ENCODE assay signal across 36 cellular contexts in the genomic region with DNA sequence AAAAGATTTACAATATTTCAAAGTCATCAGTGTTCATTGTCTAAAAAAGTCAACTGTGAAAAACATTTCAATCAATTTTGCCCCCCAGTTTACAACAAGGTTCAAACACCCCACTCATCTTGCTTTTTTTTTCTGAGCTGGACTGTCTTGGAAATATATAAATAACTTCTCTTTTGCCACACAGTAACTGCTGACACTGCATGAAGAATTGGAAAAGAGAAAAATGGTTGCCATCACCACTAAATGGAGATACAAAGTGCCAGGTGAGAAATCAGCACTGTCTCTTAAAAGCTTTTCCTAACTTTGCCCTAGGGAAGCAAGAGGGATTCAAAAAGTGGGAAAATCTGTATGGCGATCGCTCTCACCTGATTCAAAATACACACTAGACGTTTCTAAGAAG.
"Had no signal": no experiment of that assay in that cellular context is flagged by ENCODE, and none has a peak within 500 bp of the region (broad histone marks: within the 10 kb centered on the region; RNA-seq: fewer than 3 reads in every experiment).

No MANE protein-coding gene starts in this region.

- H3K36me3 Mint-ChIP-seq: activated naive CD4-positive, alpha-beta T cell treated with anti-CD3 and anti-CD28 coated beads, Interleukin-2, amount 50 U/mL, for 72 hours; activated naive CD8-positive, alpha-beta T cell treated with anti-CD3 and anti-CD28 coated beads for 36 hours had no signal

- H3K4me1 ChIP-seq: adrenal gland, body of pancreas, breast epithelium had no signal

- ATAC-seq: activated CD8-positive, alpha-beta T cell treated with anti-CD3 and anti-CD28 coated beads for 36 hours; activated naive CD4-positive, alpha-beta T cell treated with anti-CD3 and anti-CD28 coated beads, Interleukin-2, amount 50 U/mL, for 72 hours; activated T-cell treated with anti-CD3 and anti-CD28 coated beads, Interleukin-2, amount 50 U/mL, for 4 hours; activated T-cell treated with anti-CD3 and anti-CD28 coated beads, Interleukin-2, amount 50 U/mL, for 72 hours; activated T-helper 17 cell treated with anti-CD3 and anti-CD28 coated beads, Interleukin-2, amount 50 U/mL, for 72 hours; body of pancreas had no signal

- H3K27me3 Mint-ChIP-seq: activated B cell treated with CpG ODN at 0.5 μM for 24 hours; activated CD4-positive, alpha-beta memory T cell treated with anti-CD3 and anti-CD28 coated beads for 36 hours; activated CD4-positive, alpha-beta T cell treated with anti-CD3 and anti-CD28 coated beads, Interleukin-2, amount 10 ng/mL, durations not matched to agents 24 days and 14 days; activated CD8-positive, alpha-beta T cell treated with anti-CD3 and anti-CD28 coated beads for 36 hours; activated naive CD8-positive, alpha-beta T cell treated with anti-CD3 and anti-CD28 coated beads for 36 hours; activated T-helper 17 cell treated with anti-CD3 and anti-CD28 coated beads, Interleukin-2, amount 50 U/mL, for 72 hours had no signal

- H3K4me3 Mint-ChIP-seq: activated B cell treated with CpG ODN at 0.5 μM for 24 hours; activated CD4-positive, alpha-beta memory T cell treated with anti-CD3 and anti-CD28 coated beads for 36 hours; activated CD4-positive, alpha-beta T cell treated with anti-CD3 and anti-CD28 coated beads, Interleukin-2, amount 10 ng/mL, durations not matched to agents 24 days and 14 days; activated CD8-positive, alpha-beta T cell treated with anti-CD3 and anti-CD28 coated beads for 36 hours; activated naive CD4-positive, alpha-beta T cell treated with anti-CD3 and anti-CD28 coated beads for 36 hours; activated naive CD8-positive, alpha-beta T cell treated with anti-CD3 and anti-CD28 coated beads for 36 hours; activated T-cell treated with anti-CD3 and anti-CD28 coated beads, Interleukin-2, amount 50 U/mL, for 4 hours; activated T-cell treated with anti-CD3 and anti-CD28 coated beads, Interleukin-2, amount 50 U/mL, for 72 hours; activated T-helper 1 cell treated with anti-CD3 and anti-CD28 coated beads, Interleukin-12 subunit alpha, Interleukin-12 subunit beta, Interleukin-2, Interleukin-4 antibody, amounts not matched to agents 30 ng/mL and 10 ng/mL and 1 ng/mL, durations not matched to agents 14 hours and 24 hours and 36 hours; activated T-helper 17 cell treated with anti-CD3 and anti-CD28 coated beads, Interleukin-2, amount 50 U/mL, for 72 hours; T-helper 1 cell treated with Interleukin-12 subunit alpha and Interleukin-12 subunit beta and Interleukin-4 antibody, amounts not matched to agents 30 μg/mL and 1 μg/mL, for 36 hours; T-helper 2 cell treated with Interferon-gamma antibody and Interleukin-4, amounts not matched to agents 5 μg/mL and 100 μg/mL, for 36 hours had no signal

- H3K27ac ChIP-seq: adrenal gland, body of pancreas, brain microvascular endothelial cell, breast epithelium, VCaP had no signal

- DNase-seq: activated B cell treated with CpG ODN at 0.5 μM for 24 hours; activated CD4-positive, alpha-beta memory T cell treated with anti-CD3 and anti-CD28 coated beads for 36 hours; activated CD4-positive, alpha-beta T cell treated with anti-CD3 and anti-CD28 coated beads for 4 hours; activated CD4-positive, alpha-beta T cell treated with anti-CD3 and anti-CD28 coated beads, Interleukin-2, amount 10 ng/mL, durations not matched to agents 24 days and 14 days; activated CD4-positive, alpha-beta T cell treated with anti-CD3 and anti-CD28 coated beads, Interleukin-2, amount 50 U/mL, for 1 hour; activated CD4-positive, alpha-beta T cell treated with anti-CD3 and anti-CD28 coated beads, Interleukin-2, amount 50 U/mL, for 4 hours; activated CD4-positive, CD25-positive, alpha-beta regulatory T cell treated with anti-CD3 and anti-CD28 coated beads, Interleukin-2, amount 50 U/mL, for 72 hours; activated CD8-positive, alpha-beta T cell treated with anti-CD3 and anti-CD28 coated beads for 36 hours; activated effector memory CD4-positive, alpha-beta T cell treated with anti-CD3 and anti-CD28 coated beads, Interleukin-2, amount 50 U/mL, for 16 hours; activated gamma-delta T cell treated with Interleukin-2 at 50 U/mL for 16 hours; activated naive CD4-positive, alpha-beta T cell; activated naive CD4-positive, alpha-beta T cell treated with anti-CD3 and anti-CD28 coated beads for 36 hours; activated naive CD4-positive, alpha-beta T cell treated with anti-CD3 and anti-CD28 coated beads, Interleukin-2, amount 50 U/mL, for 16 hours; activated naive CD8-positive, alpha-beta T cell treated with anti-CD3 and anti-CD28 coated beads for 36 hours; activated T-cell treated with anti-CD3 and anti-CD28 coated beads for 4 hours; activated T-cell treated with anti-CD3 and anti-CD28 coated beads, Interleukin-2, amount 50 U/mL, for 1 hour; activated T-cell treated with anti-CD3 and anti-CD28 coated beads, Interleukin-2, amount 50 U/mL, for 4 hours; activated T-cell treated with anti-CD3 and anti-CD28 coated beads, Interleukin-2, amount 50 U/mL, for 72 hours; adrenal gland; amniotic stem cell; aorta; body of pancreas; brain microvascular endothelial cell; central memory CD4-positive, alpha-beta T cell; T-helper 2 cell; T-helper 9 cell had no signal

- H3K27ac Mint-ChIP-seq: activated B cell treated with CpG ODN at 0.5 μM for 24 hours; activated CD4-positive, alpha-beta memory T cell treated with anti-CD3 and anti-CD28 coated beads for 36 hours; activated CD4-positive, alpha-beta T cell treated with anti-CD3 and anti-CD28 coated beads, Interleukin-2, amount 10 ng/mL, durations not matched to agents 24 days and 14 days; activated CD8-positive, alpha-beta T cell treated with anti-CD3 and anti-CD28 coated beads for 36 hours; activated naive CD4-positive, alpha-beta T cell treated with anti-CD3 and anti-CD28 coated beads for 36 hours; activated naive CD4-positive, alpha-beta T cell treated with anti-CD3 and anti-CD28 coated beads, Interleukin-2, amount 50 U/mL, for 72 hours; activated naive CD8-positive, alpha-beta T cell treated with anti-CD3 and anti-CD28 coated beads for 36 hours; activated T-cell treated with anti-CD3 and anti-CD28 coated beads, Interleukin-2, amount 50 U/mL, for 72 hours; activated T-helper 1 cell treated with anti-CD3 and anti-CD28 coated beads, Interleukin-12 subunit alpha, Interleukin-12 subunit beta, Interleukin-2, Interleukin-4 antibody, amounts not matched to agents 30 ng/mL and 10 ng/mL and 1 ng/mL, durations not matched to agents 14 hours and 24 hours and 36 hours; activated T-helper 17 cell treated with anti-CD3 and anti-CD28 coated beads, Interleukin-2, amount 50 U/mL, for 72 hours; T-helper 1 cell treated with Interleukin-12 subunit alpha and Interleukin-12 subunit beta and Interleukin-4 antibody, amounts not matched to agents 30 μg/mL and 1 μg/mL, for 36 hours; T-helper 2 cell treated with Interferon-gamma antibody and Interleukin-4, amounts not matched to agents 5 μg/mL and 100 μg/mL, for 36 hours had no signal

- FAIRE-seq: astrocyte, colon, TTC549 had no signal

- H3K27me3 ChIP-seq: adrenal gland, body of pancreas, brain microvascular endothelial cell, breast epithelium had no signal

- H3K9me3 Mint-ChIP-seq: activated B cell treated with CpG ODN at 0.5 μM for 24 hours; activated CD4-positive, alpha-beta memory T cell treated with anti-CD3 and anti-CD28 coated beads for 36 hours; activated CD4-positive, alpha-beta T cell treated with anti-CD3 and anti-CD28 coated beads, Interleukin-2, amount 10 ng/mL, durations not matched to agents 24 days and 14 days; activated CD8-positive, alpha-beta T cell treated with anti-CD3 and anti-CD28 coated beads for 36 hours; activated naive CD4-positive, alpha-beta T cell treated with anti-CD3 and anti-CD28 coated beads for 36 hours; activated naive CD4-positive, alpha-beta T cell treated with anti-CD3 and anti-CD28 coated beads, Interleukin-2, amount 50 U/mL, for 72 hours; activated naive CD8-positive, alpha-beta T cell treated with anti-CD3 and anti-CD28 coated beads for 36 hours; activated T-cell treated with anti-CD3 and anti-CD28 coated beads, Interleukin-2, amount 50 U/mL, for 4 hours; activated T-cell treated with anti-CD3 and anti-CD28 coated beads, Interleukin-2, amount 50 U/mL, for 72 hours; activated T-helper 1 cell treated with anti-CD3 and anti-CD28 coated beads, Interleukin-12 subunit alpha, Interleukin-12 subunit beta, Interleukin-2, Interleukin-4 antibody, amounts not matched to agents 30 ng/mL and 10 ng/mL and 1 ng/mL, durations not matched to agents 14 hours and 24 hours and 36 hours; activated T-helper 17 cell treated with anti-CD3 and anti-CD28 coated beads, Interleukin-2, amount 50 U/mL, for 72 hours; T-helper 1 cell treated with Interleukin-12 subunit alpha and Interleukin-12 subunit beta and Interleukin-4 antibody, amounts not matched to agents 30 μg/mL and 1 μg/mL, for 36 hours; T-helper 2 cell treated with Interferon-gamma antibody and Interleukin-4, amounts not matched to agents 5 μg/mL and 100 μg/mL, for 36 hours had no signal

- H3K4me1 Mint-ChIP-seq: activated B cell treated with CpG ODN at 0.5 μM for 24 hours; activated CD4-positive, alpha-beta T cell treated with anti-CD3 and anti-CD28 coated beads, Interleukin-2, amount 10 ng/mL, durations not matched to agents 24 days and 14 days; activated naive CD8-positive, alpha-beta T cell treated with anti-CD3 and anti-CD28 coated beads for 36 hours; activated T-helper 17 cell treated with anti-CD3 and anti-CD28 coated beads, Interleukin-2, amount 50 U/mL, for 72 hours had no signal

- H3K9me3 ChIP-seq: adrenal gland, body of pancreas, breast epithelium had no signal

- H3K4me3 ChIP-seq: adrenal gland, body of pancreas, breast epithelium had no signal
